Comparison of ENCODE assay signal across 8 cellular contexts in the genomic region with DNA sequence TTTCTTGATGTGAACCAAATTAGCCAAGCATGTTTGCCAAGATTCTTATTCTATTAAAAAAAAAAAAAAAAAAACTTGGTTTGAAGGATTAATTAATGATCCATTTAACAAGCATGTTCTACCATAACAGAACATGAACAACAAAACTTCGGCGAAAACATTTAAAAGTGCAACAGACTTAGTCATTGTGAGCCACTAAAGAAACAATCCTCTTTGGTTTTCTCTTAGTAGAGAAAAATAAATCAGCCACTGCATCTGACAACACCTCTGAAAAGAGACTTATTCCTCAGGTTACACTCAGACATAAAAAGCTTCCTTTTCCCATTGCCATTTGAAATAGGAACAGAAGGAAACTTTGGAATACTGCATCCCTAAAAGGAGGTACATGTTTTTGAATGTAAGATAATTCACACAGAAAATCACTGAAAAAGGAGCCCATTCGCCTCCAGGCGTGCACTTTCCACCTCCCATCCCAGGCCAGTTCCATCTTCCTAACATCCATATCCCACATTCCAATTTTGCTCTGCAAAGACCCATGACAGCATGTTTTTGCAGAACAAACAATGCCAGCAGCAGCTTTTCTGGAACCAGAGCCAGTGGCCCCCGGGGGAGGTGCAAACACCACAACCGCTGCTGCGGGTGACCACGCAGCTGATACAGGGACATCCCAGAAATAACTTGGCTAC.
DNase-seq lines count a peak whose midpoint lies in the region; ATAC-seq and TF ChIP-seq lines count a peak whose summit lies in the region.

No MANE protein-coding gene starts in this region.

- DNase-seq in AG20443 (ENCODE audit: low spot score) = peak; percentile 52
- DNase-seq in SJSA1 (ENCODE audit: low read depth in 1 of 2, low spot score in 2 of 2) = peak; percentile 45 to 53
- DNase-seq in fibroblast of lung (ENCODE audit: low read depth in 2 of 2) = peak; percentile 73 to 87
- peak; percentile 48 for DNase-seq in occipital lobe (lab: John Stamatoyannopoulos, UW)
- no peak for DNase-seq in DMS153 (lab: John Stamatoyannopoulos, UW)
- DNase-seq in WERI-Rb-1 = no peak
- no peak for DNase-seq in stimulated activated CD4-positive, alpha-beta T cell treated with anti-CD3 and anti-CD28 coated beads, Interleukin-2, amount 100 ng/mL, for 24 hours

- H3K4me2 ChIP-seq in fibroblast of lung (ENCODE audit: extremely low read depth, insufficient read depth, low read length) = peak overlapping the region; percentile 19

- TF ChIP-seq CTCF in fibroblast of lung (conservative IDR thresholded peaks at IDR 0.05 in 1 of 2, IDR thresholded peaks at IDR 0.05 in 1 of 2; ENCODE audit: low read depth in 1 of 2, low read length in 2 of 2) (no peak), WERI-Rb-1 (IDR thresholded peaks at IDR 0.05; ENCODE audit: low read depth, low read length) (no peak)

- H3K36me3 ChIP-seq in SJSA1 = peaks cover 51% of the 10 kb centered on the region
- peaks cover 13% of the 10 kb centered on the region for H3K36me3 ChIP-seq in fibroblast of lung (ENCODE audit: control insufficient read depth, insufficient read depth, low read length)
- peaks cover 54% of the 10 kb centered on the region for H3K36me3 ChIP-seq in WERI-Rb-1

- no peak for ATAC-seq in HG02981 (IDR thresholded peaks at IDR 0.05; ENCODE audit: unreplicated experiment)

- no peaks in the 10 kb centered on the region for H3K9me3 ChIP-seq in SJSA1 (replicated peaks)
- no peaks in the 10 kb centered on the region for H3K9me3 ChIP-seq in fibroblast of lung (ENCODE audit: control insufficient read depth, insufficient read depth, low read depth, low read length)
- no peaks in the 10 kb centered on the region for H3K9me3 ChIP-seq in WERI-Rb-1 (ENCODE audit: severe bottlenecking)

- H3K4me1 ChIP-seq in SJSA1 (replicated peaks) (peaks cover 60% of the 10 kb centered on the region), fibroblast of lung (ENCODE audit: control insufficient read depth, extremely low read depth, insufficient read depth, low read length) (peaks cover 17% of the 10 kb centered on the region)

- H3K27ac ChIP-seq in SJSA1 (peak overlapping the region; percentile 14), fibroblast of lung (ENCODE audit: insufficient read depth, low read length) (peak overlapping the region; percentile 53), WERI-Rb-1 (no peak overlapping the region)

- H2AFZ ChIP-seq in fibroblast of lung (ENCODE audit: low read length) = no peak overlapping the region

- H3K27me3 ChIP-seq in SJSA1 (replicated peaks) (no peaks in the 10 kb centered on the region), fibroblast of lung (ENCODE audit: control insufficient read depth, insufficient read depth, low read length) (no peaks in the 10 kb centered on the region), WERI-Rb-1 (ENCODE audit: insufficient read depth, low read depth, severe bottlenecking) (no peaks in the 10 kb centered on the region)

- H3K4me3 ChIP-seq in SJSA1 = no peak overlapping the region
- no peak overlapping the region for H3K4me3 ChIP-seq in fibroblast of lung (replicated peaks in 1 of 4; ENCODE audit: control extremely low read depth in 1 of 4, insufficient read depth in 1 of 4, low read depth in 3 of 4, low read length in 4 of 4)
- H3K4me3 ChIP-seq in WERI-Rb-1 (ENCODE audit: low read depth, low read length) = no peak overlapping the region

- H3K9ac ChIP-seq in fibroblast of lung (ENCODE audit: insufficient read depth, low read length) = no peak overlapping the region

- no peaks in the 10 kb centered on the region for H4K20me1 ChIP-seq in fibroblast of lung (ENCODE audit: control insufficient read depth, extremely low read depth, insufficient read depth, low read length)

- H3K79me2 ChIP-seq in fibroblast of lung (ENCODE audit: control insufficient read depth, insufficient read depth, low read length) = peaks cover 4% of the 10 kb centered on the region

Comparison
In these comparisons a context has a peak if more than half of its experiments do, and no peak if none do; other contexts are left out.
1. DNase-seq: peak in AG20443 (single experiment), SJSA1 (2 of 2), fibroblast of lung (2 of 2) and occipital lobe (single experiment); none in DMS153 (single experiment), WERI-Rb-1 (single experiment) and stimulated activated CD4-positive, alpha-beta T cell treated with anti-CD3 and anti-CD28 coated beads, Interleukin-2, amount 100 ng/mL, for 24 hours (0 of 2).